ENCODE assay signal across 8 cellular contexts in the genomic region with DNA sequence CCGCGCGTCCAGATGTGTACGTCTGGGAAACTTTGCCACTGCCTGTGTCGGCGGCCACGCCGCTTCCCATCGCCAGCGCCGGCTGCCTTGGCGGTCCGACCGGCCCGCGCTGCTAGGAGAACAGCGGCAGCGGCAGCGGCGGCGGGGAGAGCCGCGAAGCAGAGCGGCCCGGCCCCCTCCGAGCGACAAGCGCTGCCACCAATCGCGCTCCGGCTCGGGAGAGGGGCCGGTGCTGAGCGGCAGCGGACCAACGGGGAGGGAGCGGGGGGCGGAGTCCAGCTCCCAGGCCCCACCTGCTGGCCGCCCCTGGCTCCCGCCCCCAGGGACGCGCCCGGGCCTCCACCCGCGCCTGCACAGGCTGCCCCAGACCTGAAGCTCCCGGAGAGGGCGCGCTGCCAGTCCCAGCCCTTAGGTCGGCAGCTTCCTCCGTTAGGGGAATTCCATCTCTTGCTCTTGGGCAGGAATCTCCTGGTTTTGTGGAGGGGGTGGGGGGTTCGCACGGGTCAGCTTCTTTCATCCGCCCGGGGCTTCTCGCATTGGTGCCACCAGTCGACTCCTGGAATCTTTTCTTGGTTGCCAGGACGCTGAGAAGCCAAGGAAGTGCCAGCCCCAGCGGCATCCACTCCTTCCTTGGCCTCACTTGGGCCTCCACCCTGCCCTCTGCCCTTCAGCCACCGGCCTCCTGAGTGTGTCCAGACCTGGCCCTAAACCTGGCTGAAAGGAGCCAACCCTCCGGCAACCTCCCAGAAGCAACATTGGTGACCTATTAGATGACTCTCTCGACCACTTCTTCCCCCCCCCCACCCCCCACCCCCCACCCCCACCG. TPM values are rescaled to one million over a fixed set of nuclear protein-coding genes. Genes with fewer than 3 reads are reported as not detected.
A peak's percentile ranks its signal among the peaks of the same experiment; 100 is the strongest.
DNase-seq lines count a peak whose midpoint lies in the region; ATAC-seq, FAIRE-seq and TF ChIP-seq lines count a peak whose summit lies in the region.

A gene (minus strand): TSS at position 125 of the 826 bp plus-strand sequence.

- intact Hi-C loops in activated CD4-positive, alpha-beta T cell treated with anti-CD3 and anti-CD28 coated beads, Interleukin-2, amount 10 ng/mL, durations not matched to agents 24 days and 14 days (cut with micrococcal nuclease): loop anchor here (10.0 kb wide), 1 partner anchor 223 kb away; a partner anchor contains a TSS
- intact Hi-C loops in dendritic cell treated with granulocyte-macrophage colony-stimulating factor and Interleukin-4, amounts not matched to agents 40 ng/mL and 50 ng/mL, for 4 days (cut with micrococcal nuclease): no loop called here
- intact Hi-C loops in HepG2 (cut with micrococcal nuclease; ENCODE audit: unreplicated experiment): loop anchor here (5.0 kb wide), 1 partner anchor 165 kb away; no protein-coding TSS in a partner anchor

- no peaks in the 10 kb centered on the region for H3K36me3 Mint-ChIP-seq in activated CD4-positive, alpha-beta T cell treated with anti-CD3 and anti-CD28 coated beads, Interleukin-2, amount 10 ng/mL, durations not matched to agents 24 days and 14 days (ENCODE audit: low read depth)
- peaks cover 44% of the 10 kb centered on the region for H3K36me3 Mint-ChIP-seq in dendritic cell treated with granulocyte-macrophage colony-stimulating factor and Interleukin-4, amounts not matched to agents 40 ng/mL and 50 ng/mL, for 4 days (ENCODE audit: low read depth)

- H3K4me3 Mint-ChIP-seq in activated CD4-positive, alpha-beta T cell treated with anti-CD3 and anti-CD28 coated beads, Interleukin-2, amount 10 ng/mL, durations not matched to agents 24 days and 14 days: peak within 1 kb of the TSS; percentile 88
- H3K4me3 Mint-ChIP-seq in dendritic cell treated with granulocyte-macrophage colony-stimulating factor and Interleukin-4, amounts not matched to agents 40 ng/mL and 50 ng/mL, for 4 days: peak within 1 kb of the TSS; percentile 98

- DNase-seq in BE2C (peak; percentile 89), NCI-H446 (lab: John Stamatoyannopoulos, UW) (peak; percentile 78 to 97), HepG2 (ENCODE audit: low spot score) (peak; percentile 67)
- peak; percentile 95 for DNase-seq in activated CD4-positive, alpha-beta T cell treated with anti-CD3 and anti-CD28 coated beads, Interleukin-2, amount 10 ng/mL, durations not matched to agents 24 days and 14 days
- peak; percentile 21 for DNase-seq in stimulated activated CD4-positive, alpha-beta T cell treated with anti-CD3 and anti-CD28 coated beads, Interleukin-2, amount 100 ng/mL, for 4 hours (ENCODE audit: low read depth)

- H3K27me3 Mint-ChIP-seq in activated CD4-positive, alpha-beta T cell treated with anti-CD3 and anti-CD28 coated beads, Interleukin-2, amount 10 ng/mL, durations not matched to agents 24 days and 14 days: peaks cover 56% of the 10 kb centered on the region
- H3K27me3 Mint-ChIP-seq in dendritic cell treated with granulocyte-macrophage colony-stimulating factor and Interleukin-4, amounts not matched to agents 40 ng/mL and 50 ng/mL, for 4 days: peaks cover 81% of the 10 kb centered on the region

- TF ChIP-seq RAD21 in HepG2 (CRISPR knock-in tag; IDR thresholded peaks at IDR 0.05): 0 out of 2 replicates have a peak, but pooled peaks have one; percentile 20

- in situ Hi-C loops in HepG2 (cut with HindIII; ENCODE audit: extremely low pct_ligation_motif_present, low pct_unique_long_range_greater_than_20kb): no loop called here

- H3K27ac ChIP-seq in HepG2 (ENCODE audit: extremely low read length, insufficient read depth, low read length): no peak within 1 kb of the TSS

- H3K4me3 ChIP-seq in BE2C (ENCODE audit: low read depth, low read length) (peak within 1 kb of the TSS; percentile 55), HepG2 (replicated peaks in 1 of 3; ENCODE audit: insufficient read depth in 1 of 3, low read depth in 2 of 3, low read length in 3 of 3) (peak within 1 kb of the TSS; percentile 39 to 64 (median 47); a peak in 5 of 6 replicates)

- WGBS in HepG2 (ENCODE audit: low lambda C conversion rate): 37% methylated on average over 4 of the region's 62 CpGs

- peak; percentile 96 for ATAC-seq in HG03354 (IDR thresholded peaks at IDR 0.05; ENCODE audit: poor library complexity, severe bottlenecking, unreplicated experiment)
- peak; percentile 99 for ATAC-seq in HepG2

- TF ChIP-seq POLR2A in GM19193 (IDR thresholded peaks at IDR 0.05; ENCODE audit: extremely low read depth, insufficient read depth, insufficient read length) (peak; percentile 26), HepG2 (IDR thresholded peaks at IDR 0.05; ENCODE audit: insufficient read depth in 1 of 2, low read depth in 2 of 2, low read length in 2 of 2) (no peak)

- POLR2A ChIA-PET in HepG2 (lab: Yijun Ruan, JAX): no interaction called here

- H3K4me1 ChIP-seq in BE2C (no peaks in the 10 kb centered on the region), HepG2 (ENCODE audit: insufficient read depth, low read length) (peaks cover 12% of the 10 kb centered on the region; the same call in 1 of the 2 replicates)

- peaks cover 9% of the 10 kb centered on the region for H3K4me1 Mint-ChIP-seq in activated CD4-positive, alpha-beta T cell treated with anti-CD3 and anti-CD28 coated beads, Interleukin-2, amount 10 ng/mL, durations not matched to agents 24 days and 14 days
- H3K4me1 Mint-ChIP-seq in dendritic cell treated with granulocyte-macrophage colony-stimulating factor and Interleukin-4, amounts not matched to agents 40 ng/mL and 50 ng/mL, for 4 days (ENCODE audit: low read depth): peaks cover 40% of the 10 kb centered on the region

- 0 out of 2 replicates have a peak, but pooled peaks have one; percentile 20 for TF ChIP-seq CTCF in BE2C (IDR thresholded peaks at IDR 0.05; ENCODE audit: low read depth, low read length)
- peak; percentile 57 for TF ChIP-seq CTCF in HepG2 (CRISPR knock-in tag; IDR thresholded peaks at IDR 0.05)

- H3K36me3 ChIP-seq in BE2C (no peaks in the 10 kb centered on the region), HepG2 (replicated peaks in 1 of 2; ENCODE audit: control insufficient read depth in 1 of 2, insufficient read depth in 2 of 2, low read length in 2 of 2) (no peaks in the 10 kb centered on the region)

- peaks cover 27% of the 10 kb centered on the region for H3K27me3 ChIP-seq in BE2C
- peaks cover 5 to 56% of the 10 kb centered on the region in 2 experiments; a peak in 4 of 5 replicates for H3K27me3 ChIP-seq in HepG2 (ENCODE audit: control insufficient read depth in 1 of 2, insufficient read depth in 2 of 2, low read length in 2 of 2)

- H3K9me3 ChIP-seq in BE2C (no peaks in the 10 kb centered on the region), HepG2 (ENCODE audit: low read length) (no peaks in the 10 kb centered on the region)

- peak within 1 kb of the TSS; percentile 78 for H3K4me2 ChIP-seq in HepG2 (ENCODE audit: low read depth, low read length)

- no peak within 1 kb of the TSS for H3K9ac ChIP-seq in HepG2 (ENCODE audit: insufficient read depth, low read depth, low read length)

- H3K9me3 Mint-ChIP-seq in activated CD4-positive, alpha-beta T cell treated with anti-CD3 and anti-CD28 coated beads, Interleukin-2, amount 10 ng/mL, durations not matched to agents 24 days and 14 days: no peaks in the 10 kb centered on the region
- no peaks in the 10 kb centered on the region for H3K9me3 Mint-ChIP-seq in dendritic cell treated with granulocyte-macrophage colony-stimulating factor and Interleukin-4, amounts not matched to agents 40 ng/mL and 50 ng/mL, for 4 days

- BruUV-seq in HepG2 (replicated peaks; lab: Mats Ljungman, UMichigan): no TSS peak

- peaks cover 3% of the 10 kb centered on the region; the same call in 1 of the 2 replicates for H4K20me1 ChIP-seq in HepG2 (ENCODE audit: insufficient read depth, low read length)

- FAIRE-seq in HepG2 (lab: Jason Lieb, UNC): no peak

- no peaks in the 10 kb centered on the region for H3K79me2 ChIP-seq in HepG2 (ENCODE audit: insufficient read depth, low read length)

- H2AFZ ChIP-seq in HepG2 (ENCODE audit: low read length): no peak within 1 kb of the TSS

- no peak for TF ChIP-seq EP300 in HepG2 (IDR thresholded peaks at IDR 0.05; ENCODE audit: low read depth in 2 of 2, low read length in 2 of 2)
- no peak for TF ChIP-seq EP300 in HepG2 (CRISPR knock-in tag; IDR thresholded peaks at IDR 0.05; ENCODE audit: borderline replicate concordance)

- peak within 1 kb of the TSS; percentile 76 for H3K27ac Mint-ChIP-seq in activated CD4-positive, alpha-beta T cell treated with anti-CD3 and anti-CD28 coated beads, Interleukin-2, amount 10 ng/mL, durations not matched to agents 24 days and 14 days
- H3K27ac Mint-ChIP-seq in dendritic cell treated with granulocyte-macrophage colony-stimulating factor and Interleukin-4, amounts not matched to agents 40 ng/mL and 50 ng/mL, for 4 days: peak within 1 kb of the TSS; percentile 92

- CTCF ChIA-PET in HepG2 (lab: Yijun Ruan, JAX; ENCODE audit: low intra/inter-chr PET ratio, low total read pairs): no interaction called here

TF ChIP-seq in HepG2, 621 proteins besides CTCF, POLR2A, EP300 and RAD21 (continues in another document):
- TF ChIP-seq ZNF766 (CRISPR knock-in tag; IDR thresholded peaks at IDR 0.05; ENCODE audit: borderline replicate concordance): no peak

RNA-seq across cellular contexts. Expression of the gene that starts here (rescaled TPM):
- polyA plus RNA-seq in BE2C (2012; ENCODE audit: insufficient read depth, insufficient read length, low read depth): not detected
- 8.6 and 9.3 TPM in 2 replicates for total RNA-seq in activated CD4-positive, alpha-beta T cell treated with anti-CD3 and anti-CD28 coated beads, Interleukin-2, amount 10 ng/mL, durations not matched to agents 24 days and 14 days
- total RNA-seq in HepG2 (2016; rRNA removed; fragmentation: Illumina TruSeq; extraction: Trizol): 0.10 TPM in 1 of 2 replicates, not detected in the other
- total RNA-seq in HepG2 (2016; cell fraction: cytosol; rRNA removed; fragmentation: Illumina TruSeq; extraction: Trizol; ENCODE audit: low read depth): not detected in 2 replicates
- total RNA-seq in HepG2 (2016; cell fraction: insoluble cytoplasmic fraction; rRNA removed; fragmentation: Illumina TruSeq; extraction: Trizol): 0.04 and 0.09 TPM in 2 replicates
- not detected in 2 replicates for total RNA-seq in HepG2 (2016; cell fraction: membrane; rRNA removed; fragmentation: Illumina TruSeq; extraction: Trizol)
- not detected in 2 replicates for total RNA-seq in HepG2 (2016; cell fraction: nucleus; rRNA removed; fragmentation: Illumina TruSeq; extraction: Trizol)
- polyA plus RNA-seq in HepG2 (2011; rRNA removed): 0.11 and 0.35 TPM in 2 replicates
- polyA plus RNA-seq in HepG2 (2011; cell fraction: cytosol; rRNA removed): 0.14 and 0.15 TPM in 2 replicates
- polyA plus RNA-seq in HepG2 (2011; cell fraction: nucleus; rRNA removed): 0.14 and 0.24 TPM in 2 replicates
- polyA plus RNA-seq in HepG2 (2012): 0.08 TPM in 1 of 2 replicates, not detected in the other
- not detected in 2 replicates for polyA plus RNA-seq in HepG2 (2016; cell fraction: cytosol; fragmentation: Illumina TruSeq; extraction: Trizol; ENCODE audit: low read depth)
- 0.09 TPM in 2 replicates for polyA plus RNA-seq in HepG2 (2016; cell fraction: insoluble cytoplasmic fraction; fragmentation: Illumina TruSeq; extraction: Trizol; ENCODE audit: low read depth)
- polyA plus RNA-seq in HepG2 (2016; cell fraction: membrane; fragmentation: Illumina TruSeq; extraction: Trizol; ENCODE audit: low read depth): not detected in 2 replicates
- polyA plus RNA-seq in HepG2 (2016; cell fraction: nucleus; fragmentation: Illumina TruSeq; extraction: Trizol; ENCODE audit: insufficient read depth, low read depth): not detected in 2 replicates
- 0.22 and 0.26 TPM in 2 replicates for polyA minus RNA-seq in HepG2 (2011; rRNA and poly(A)+ RNA removed; ENCODE audit: low replicate concordance)
- polyA minus RNA-seq in HepG2 (2011; cell fraction: cytosol; rRNA and poly(A)+ RNA removed): not detected in 2 replicates
- 0.26 and 0.50 TPM in 2 replicates for polyA minus RNA-seq in HepG2 (2011; cell fraction: nucleus; rRNA and poly(A)+ RNA removed)

Comparison
In these comparisons a context has a peak if more than half of its experiments do, and no peak if none do; other contexts are left out.
1. Peak in DNase-seq, ATAC-seq, H3K4me3 ChIP-seq and H3K4me2 ChIP-seq in HepG2; RNA of the gene not detected or under 1 TPM.
2. DNase-seq: peak in every context shown above with its lines; median percentile 95 in activated CD4-positive, alpha-beta T cell treated with anti-CD3 and anti-CD28 coated beads, Interleukin-2, amount 10 ng/mL, durations not matched to agents 24 days and 14 days; 89 in BE2C; 88 in NCI-H446; 67 in HepG2; 21 in stimulated activated CD4-positive, alpha-beta T cell treated with anti-CD3 and anti-CD28 coated beads, Interleukin-2, amount 100 ng/mL, for 4 hours.